9 cellular contexts compared by ENCODE assay signal in the genomic region with DNA sequence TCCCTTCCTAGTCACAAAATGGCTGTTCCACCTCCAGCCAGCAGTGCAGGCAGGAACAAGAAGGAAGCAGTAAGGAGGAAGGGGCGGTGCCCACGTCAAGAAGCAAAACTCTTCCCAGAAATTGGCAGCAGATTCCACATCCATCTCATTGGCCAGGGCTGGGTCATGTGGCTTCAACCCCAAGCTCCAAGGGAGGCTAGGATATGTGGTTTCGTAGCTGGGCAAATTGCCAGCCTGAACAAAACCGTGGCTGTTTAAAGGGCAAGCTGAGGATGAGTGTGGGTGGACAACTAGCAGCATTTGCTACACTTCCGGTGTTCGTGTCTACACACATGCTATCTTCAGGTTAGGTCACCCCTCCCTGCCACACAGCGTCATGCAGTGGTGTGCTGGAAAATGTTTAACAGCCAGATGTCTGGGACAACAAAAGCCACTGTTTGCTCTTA.
DNase-seq lines count a peak whose midpoint lies in the region; ATAC-seq, FAIRE-seq and TF ChIP-seq lines count a peak whose summit lies in the region.
"Had no signal": no experiment of that assay in that cellular context is flagged by ENCODE, and none has a peak within 500 bp of the region (broad histone marks: within the 10 kb centered on the region; RNA-seq: fewer than 3 reads in every experiment).

No MANE protein-coding gene starts in this region.

- ATAC-seq in sciatic nerve (peak; percentile 61), HG03139 (IDR thresholded peaks at IDR 0.05; ENCODE audit: unreplicated experiment) (no peak)

- FAIRE-seq in GM12891 (lab: Jason Lieb, UNC) = no peak

- DNase-seq in NCI-H1417 (lab: John Stamatoyannopoulos, UW) (peak; percentile 27 to 72 (median 34)), NCI-H1417 treated with DMSO at 0.1 percent for 48 hours (lab: John Stamatoyannopoulos, UW) (no peak), NCI-H774 (lab: John Stamatoyannopoulos, UW) (peak; percentile 92), epithelial cell of prostate (ENCODE audit: low read depth, low spot score) (peak; percentile 58), sciatic nerve (ENCODE audit: low spot score) (peak; percentile 59), GM12891 (ENCODE audit: insufficient read length, low spot score) (no peak), immature natural killer cell (no peak)

- peaks cover 0 to 9% (median 6%) of the 10 kb centered on the region in 3 donors for H3K27me3 Mint-ChIP-seq in immature natural killer cell (ENCODE audit: low read depth in 3 of 3)

- no peaks in the 10 kb centered on the region for H3K4me1 Mint-ChIP-seq in immature natural killer cell

- H3K27ac Mint-ChIP-seq in immature natural killer cell = no peak overlapping the region

- TF ChIP-seq POLR2A in GM12891 (IDR thresholded peaks at IDR 0.05; ENCODE audit: low read depth, low read length) = no peak

- H3K27ac ChIP-seq in epithelial cell of prostate = no peak overlapping the region
- H3K27ac ChIP-seq: 22Rv1 had no signal

- H3K4me3 Mint-ChIP-seq in immature natural killer cell = no peak overlapping the region

- no peaks in the 10 kb centered on the region for H3K9me3 Mint-ChIP-seq in immature natural killer cell

- H3K36me3 Mint-ChIP-seq in immature natural killer cell = no peaks in the 10 kb centered on the region

- intact Hi-C loops in sciatic nerve (cut with DNase I) = no loop called here

TF ChIP-seq in GM12891, 5 proteins besides CTCF, POLR2A, EP300 and RAD21:
- TF ChIP-seq PAX5 (IDR thresholded peaks at IDR 0.05; ENCODE audit: insufficient read depth, low read length, severe bottlenecking) = no peak
- TF ChIP-seq POU2F2 (IDR thresholded peaks at IDR 0.05; ENCODE audit: low read depth, low read length) = no peak
- TF ChIP-seq TAF1 (IDR thresholded peaks at IDR 0.05; ENCODE audit: low read depth, low read length) = no peak
- no peak for TF ChIP-seq SPI1 (IDR thresholded peaks at IDR 0.05; ENCODE audit: low read depth, low read length)
TF ChIP-seq in GM12891: peak in this region for 0.

Comparison
In these comparisons a context has a peak if more than half of its experiments do, and no peak if none do; other contexts are left out.
1. DNase-seq: peak in NCI-H1417 (3 of 3), NCI-H774 (single experiment), epithelial cell of prostate (single experiment) and sciatic nerve (single experiment); none in NCI-H1417 treated with DMSO at 0.1 percent for 48 hours (single experiment), GM12891 (single experiment) and immature natural killer cell (0 of 3).